16 cellular contexts compared by ENCODE assay signal in genomic region chr3:183815565-183815943, GRCh38. TPM values are rescaled to one million over a fixed set of nuclear protein-coding genes. Genes with fewer than 3 reads are reported as not detected.
A peak's percentile ranks its signal among the peaks of the same experiment; 100 is the strongest.
DNase-seq lines count a peak whose midpoint lies in the region; ATAC-seq and TF ChIP-seq lines count a peak whose summit lies in the region.
"Had no signal": no experiment of that assay in that cellular context is flagged by ENCODE, and none has a peak within 500 bp of the region (broad histone marks: within the 10 kb centered on the region; RNA-seq: fewer than 3 reads in every experiment).

No MANE protein-coding gene starts in this region.

- ATAC-seq in GM21576 (IDR thresholded peaks at IDR 0.05; ENCODE audit: unreplicated experiment) (peak; percentile 55), left lobe of liver (no peak)

- H3K36me3 Mint-ChIP-seq in activated CD4-positive, alpha-beta T cell treated with anti-CD3 and anti-CD28 coated beads, Interleukin-2, amount 10 ng/mL, durations not matched to agents 7 days and 5 days (ENCODE audit: low read depth) = peaks cover 14% of the 10 kb centered on the region
- peaks cover 7% of the 10 kb centered on the region for H3K36me3 Mint-ChIP-seq in activated naive CD8-positive, alpha-beta T cell

- H3K27me3 ChIP-seq in left ventricle myocardium inferior (ENCODE audit: low read depth) = no peaks in the 10 kb centered on the region
- H3K27me3 ChIP-seq: cardiac muscle cell, pancreas, SJSA1, transverse colon had no signal

- no peaks in the 10 kb centered on the region for H3K4me1 ChIP-seq in left ventricle myocardium inferior
- H3K4me1 ChIP-seq: transverse colon had no signal

- H3K27me3 Mint-ChIP-seq in activated CD4-positive, alpha-beta T cell treated with anti-CD3 and anti-CD28 coated beads, Interleukin-2, amount 10 ng/mL, durations not matched to agents 7 days and 5 days = no peaks in the 10 kb centered on the region
- H3K27me3 Mint-ChIP-seq in activated naive CD8-positive, alpha-beta T cell = no peaks in the 10 kb centered on the region

- intact Hi-C loops in posterior vena cava (cut with DNase I) = no loop called here
- intact Hi-C loops in left ventricle myocardium inferior (cut with micrococcal nuclease) = no loop called here

- H3K4me1 Mint-ChIP-seq in activated CD4-positive, alpha-beta T cell treated with anti-CD3 and anti-CD28 coated beads, Interleukin-2, amount 10 ng/mL, durations not matched to agents 7 days and 5 days = peaks cover 19% of the 10 kb centered on the region
- peaks cover 19% of the 10 kb centered on the region for H3K4me1 Mint-ChIP-seq in activated naive CD8-positive, alpha-beta T cell (ENCODE audit: low read depth)

- no peaks in the 10 kb centered on the region for H3K9me3 Mint-ChIP-seq in activated CD4-positive, alpha-beta T cell treated with anti-CD3 and anti-CD28 coated beads, Interleukin-2, amount 10 ng/mL, durations not matched to agents 7 days and 5 days
- H3K9me3 Mint-ChIP-seq in activated naive CD8-positive, alpha-beta T cell (ENCODE audit: low read depth) = no peaks in the 10 kb centered on the region
- H3K9me3 Mint-ChIP-seq: activated T-helper 2 cell treated with anti-CD3 and anti-CD28 coated beads, Interferon-gamma antibody, Interleukin-2, Interleukin-4, amounts not matched to agents 10 μg/mL and 5 μg/mL and 100 μg/mL, durations not matched to agents 14 hours and 24 hours and 36 hours had no signal

- no peaks in the 10 kb centered on the region for H3K9me3 ChIP-seq in left ventricle myocardium inferior (replicated peaks)
- H3K9me3 ChIP-seq: pancreas, SJSA1, transverse colon had no signal

- peak overlapping the region; percentile 91 for H3K27ac Mint-ChIP-seq in activated CD4-positive, alpha-beta T cell treated with anti-CD3 and anti-CD28 coated beads, Interleukin-2, amount 10 ng/mL, durations not matched to agents 7 days and 5 days
- H3K27ac Mint-ChIP-seq in activated naive CD8-positive, alpha-beta T cell = peak overlapping the region; percentile 17

- peak overlapping the region; percentile 11 for H3K4me3 Mint-ChIP-seq in activated CD4-positive, alpha-beta T cell treated with anti-CD3 and anti-CD28 coated beads, Interleukin-2, amount 10 ng/mL, durations not matched to agents 7 days and 5 days
- H3K4me3 Mint-ChIP-seq in activated naive CD8-positive, alpha-beta T cell = peak overlapping the region; percentile 49

- CTCF ChIA-PET in activated CD4-positive, alpha-beta T cell treated with anti-CD3 and anti-CD28 coated beads, Interleukin-2, amount 10 ng/mL, durations not matched to agents 7 days and 5 days (lab: Charles Lee) = interaction anchor here (0.8 kb wide), 1 partner anchor 10 kb away, joined by 3 read pairs; no protein-coding TSS in a partner anchor

- no peak overlapping the region for H3K4me3 ChIP-seq in left ventricle myocardium inferior
- H3K4me3 ChIP-seq: cardiac muscle cell, pancreas, SJSA1, transverse colon had no signal

- TF ChIP-seq CTCF in left ventricle myocardium inferior (IDR thresholded peaks at IDR 0.05; ENCODE audit: borderline replicate concordance) = no peak

- no peak overlapping the region for H3K27ac ChIP-seq in left ventricle myocardium inferior (replicated peaks)
- H3K27ac ChIP-seq: cardiac muscle cell, HL-60, pancreas, SJSA1, transverse colon had no signal

- DNase-seq in activated CD4-positive, alpha-beta T cell treated with anti-CD3 and anti-CD28 coated beads, Interleukin-2, amount 10 ng/mL, durations not matched to agents 7 days and 5 days = peak; percentile 28
- no peak for DNase-seq in activated CD4-positive, alpha-beta T cell treated with anti-CD3 and anti-CD28 coated beads for 4 hours
- DNase-seq in posterior vena cava (ENCODE audit: low spot score) = peak; percentile 8
- no peak for DNase-seq in left lobe of liver (ENCODE audit: low spot score)
- no peak for DNase-seq in NCI-H2196 (lab: John Stamatoyannopoulos, UW; ENCODE audit: unreplicated experiment)
- no peak for DNase-seq in left ventricle myocardium inferior
- DNase-seq: Karpas-422; pancreas; stimulated activated CD4-positive, alpha-beta T cell treated with anti-CD3 and anti-CD28 coated beads, Interleukin-12 subunit alpha, Interleukin-12 subunit beta, amount 100 ng/mL, for 4 hours; transverse colon had no signal

- peaks cover 32% of the 10 kb centered on the region for H3K36me3 ChIP-seq in left ventricle myocardium inferior

- POLR2A ChIA-PET in activated CD4-positive, alpha-beta T cell treated with anti-CD3 and anti-CD28 coated beads, Interleukin-2, amount 10 ng/mL, durations not matched to agents 7 days and 5 days (lab: Charles Lee) = no interaction called here

RNA-seq across cellular contexts. Expression of gene MAP6D1, which starts 9.8 kb away (rescaled TPM):
- 1 to 10 TPM in 1 of 2 experiments, under 1 TPM in 1; 0.83 to 1.8 TPM for total RNA-seq in activated CD4-positive, alpha-beta T cell treated with anti-CD3 and anti-CD28 coated beads, Interleukin-2, amount 10 ng/mL, durations not matched to agents 7 days and 5 days
- total RNA-seq in posterior vena cava (1 to 10 TPM in 1 of 2 donors, not detected in 1; 1.4 TPM), left lobe of liver (0.65 TPM), left ventricle myocardium inferior (2.4 TPM)

Comparison
In these comparisons a context has a peak if more than half of its experiments do, and no peak if none do; other contexts are left out.
1. DNase-seq: peak in activated CD4-positive, alpha-beta T cell treated with anti-CD3 and anti-CD28 coated beads, Interleukin-2, amount 10 ng/mL, durations not matched to agents 7 days and 5 days (single experiment) and posterior vena cava (single experiment); none in activated CD4-positive, alpha-beta T cell treated with anti-CD3 and anti-CD28 coated beads for 4 hours (0 of 2), left lobe of liver (single experiment), NCI-H2196 (single experiment) and left ventricle myocardium inferior (single experiment).